In the genomic region with DNA sequence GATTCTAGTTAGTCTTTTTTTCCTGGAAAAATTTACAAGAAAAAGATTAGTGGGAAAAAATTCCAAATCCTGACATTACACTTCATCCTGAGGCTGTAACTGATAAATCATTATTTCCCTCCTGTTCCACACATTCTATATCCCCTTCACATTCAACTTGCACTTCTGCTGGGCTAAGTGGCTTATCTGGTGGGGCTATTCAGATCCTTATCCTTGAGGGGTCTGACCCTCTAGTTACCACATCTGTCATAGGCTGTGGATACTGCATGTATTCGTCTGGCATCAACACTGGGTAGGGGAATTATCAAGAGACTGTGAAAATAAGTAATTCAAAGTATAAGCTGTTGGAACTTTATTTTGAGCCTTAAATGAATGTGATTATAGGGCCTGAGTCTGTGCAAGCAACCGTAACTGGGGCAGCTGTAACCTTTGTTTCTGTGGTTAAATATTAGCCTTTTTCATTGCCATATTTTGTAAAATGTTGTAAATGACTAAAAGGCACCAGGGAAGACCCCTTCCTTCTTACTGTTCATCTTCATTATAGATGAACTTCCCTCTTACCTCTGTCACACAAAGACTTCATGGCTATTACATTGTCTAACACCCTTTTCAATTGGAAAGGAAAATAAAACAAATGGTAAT, we compare ENCODE assay signal across 1 cellular context.
TF ChIP-seq lines count a peak whose summit lies in the region.

No MANE protein-coding gene starts in this region.

TF ChIP-seq in SK-N-SH, 30 proteins besides CTCF, POLR2A, EP300 and RAD21 (continued from another document):
- no peak for TF ChIP-seq IRF3 (IDR thresholded peaks at IDR 0.05; ENCODE audit: low read depth, low read length)
- TF ChIP-seq TEAD4 (IDR thresholded peaks at IDR 0.05; ENCODE audit: borderline replicate concordance, insufficient read depth): no peak
